ENCODE assay signal across 14 cellular contexts in genomic region chr13:110519506-110519905, GRCh38. TPM values are rescaled to one million over a fixed set of nuclear protein-coding genes. Genes with fewer than 3 reads are reported as not detected.
A peak's percentile ranks its signal among the peaks of the same experiment; 100 is the strongest.
DNase-seq lines count a peak whose midpoint lies in the region; ATAC-seq and TF ChIP-seq lines count a peak whose summit lies in the region.
"Had no signal": no experiment of that assay in that cellular context is flagged by ENCODE, and none has a peak within 500 bp of the region (broad histone marks: within the 10 kb centered on the region; RNA-seq: fewer than 3 reads in every experiment).

No MANE protein-coding gene starts in this region.

- BruUV-seq in Caco-2 (replicated peaks; lab: Mats Ljungman, UMichigan): no TSS peak

- ATAC-seq in GM21381 (IDR thresholded peaks at IDR 0.05; ENCODE audit: unreplicated experiment) (no peak), GM21717 (IDR thresholded peaks at IDR 0.05; ENCODE audit: unreplicated experiment) (no peak)

- CTCF ChIA-PET in Caco-2 (lab: Charles Lee): no interaction called here

- H3F3A ChIP-seq in neural progenitor cell (ENCODE audit: low read depth): no peaks in the 10 kb centered on the region

- no peak for DNase-seq in Caco-2
- DNase-seq in chondrocyte (ENCODE audit: low spot score): no peak
- no peak for DNase-seq in neural progenitor cell (ENCODE audit: low spot score)
- DNase-seq in tibial artery: peak in 1 of 2 donors; percentile 64
- DNase-seq in H7: no peak
- no peak for DNase-seq in stimulated activated CD4-positive, alpha-beta T cell treated with anti-CD3 and anti-CD28 coated beads, Interleukin-15, amount 100 ng/mL, for 24 hours
- DNase-seq: BE2C, DMS 273 treated with DMSO at 0.1 percent for 48 hours, KG1, NCI-H1048, NCI-H2107, PC-9 had no signal

- peaks cover 17% of the 10 kb centered on the region for H3K4me1 ChIP-seq in Caco-2
- H3K4me1 ChIP-seq in neural progenitor cell: no peaks in the 10 kb centered on the region
- peaks cover 14 to 75% (median 62%) of the 10 kb centered on the region in 4 donors for H3K4me1 ChIP-seq in tibial artery
- H3K4me1 ChIP-seq: BE2C had no signal

- H3K4me1 Mint-ChIP-seq in Caco-2 (ENCODE audit: low read depth, unreplicated experiment): peaks cover 12% of the 10 kb centered on the region
- H3K4me1 Mint-ChIP-seq in chondrocyte (ENCODE audit: low read depth): peaks cover 63% of the 10 kb centered on the region
- peaks cover 3% of the 10 kb centered on the region for H3K4me1 Mint-ChIP-seq in neural progenitor cell

- no peak overlapping the region for H2AFZ ChIP-seq in neural progenitor cell (replicated peaks)
- H2AFZ ChIP-seq: PC-9 had no signal

- H3K27ac Mint-ChIP-seq in Caco-2 (ENCODE audit: unreplicated experiment) (peak overlapping the region; percentile 39), chondrocyte (ENCODE audit: unreplicated experiment) (peak overlapping the region; percentile 32), neural progenitor cell (peak overlapping the region; percentile 14)

- no peaks in the 10 kb centered on the region for H3K79me2 ChIP-seq in neural progenitor cell (ENCODE audit: low read depth)

- TF ChIP-seq CTCF in Caco-2 (IDR thresholded peaks at IDR 0.05; ENCODE audit: insufficient read depth in 1 of 2, low read depth in 1 of 2, low read length in 1 of 2, severe bottlenecking in 1 of 2, unreplicated experiment in 1 of 2): no peak
- TF ChIP-seq CTCF in chondrocyte (IDR thresholded peaks at IDR 0.05): no peak
- no peak for TF ChIP-seq CTCF in neural progenitor cell (IDR thresholded peaks at IDR 0.05)
- TF ChIP-seq CTCF in tibial artery (IDR thresholded peaks at IDR 0.05): no peak

- no peaks in the 10 kb centered on the region for H4K20me1 ChIP-seq in neural progenitor cell (ENCODE audit: low read depth)

- H3K27me3 ChIP-seq in Caco-2 (replicated peaks; ENCODE audit: control insufficient read depth, insufficient read depth, low read length) (no peaks in the 10 kb centered on the region), neural progenitor cell (no peaks in the 10 kb centered on the region), tibial artery (no peaks in the 10 kb centered on the region), H7 (ENCODE audit: control insufficient read depth, insufficient read depth, low read length) (no peaks in the 10 kb centered on the region)

- no peak overlapping the region for H3K9ac ChIP-seq in neural progenitor cell

- no peak overlapping the region for H3K4me3 ChIP-seq in Caco-2 (ENCODE audit: low read depth, low read length)
- no peak overlapping the region for H3K4me3 ChIP-seq in neural progenitor cell
- H3K4me3 ChIP-seq in tibial artery: no peak overlapping the region
- no peak overlapping the region for H3K4me3 ChIP-seq in H7 (ENCODE audit: insufficient read depth, low read depth, low read length)
- H3K4me3 ChIP-seq: PC-9 had no signal

- POLR2A ChIA-PET in Caco-2 (lab: Charles Lee): no interaction called here

- peaks cover 31% of the 10 kb centered on the region for H3K36me3 Mint-ChIP-seq in Caco-2 (ENCODE audit: insufficient read depth, unreplicated experiment)
- H3K36me3 Mint-ChIP-seq in chondrocyte (ENCODE audit: low read depth): peaks cover 8% of the 10 kb centered on the region
- H3K36me3 Mint-ChIP-seq in neural progenitor cell: peaks cover 7% of the 10 kb centered on the region

- H3K4me3 Mint-ChIP-seq in Caco-2 (ENCODE audit: unreplicated experiment) (no peak overlapping the region), chondrocyte (ENCODE audit: unreplicated experiment) (no peak overlapping the region), neural progenitor cell (no peak overlapping the region)

- H3K27me3 Mint-ChIP-seq in Caco-2 (ENCODE audit: insufficient read depth, unreplicated experiment): no peaks in the 10 kb centered on the region
- H3K27me3 Mint-ChIP-seq in chondrocyte (ENCODE audit: low read depth): no peaks in the 10 kb centered on the region
- peaks cover 2% of the 10 kb centered on the region for H3K27me3 Mint-ChIP-seq in neural progenitor cell (ENCODE audit: insufficient read depth, low read depth)

- H3K4me2 ChIP-seq in neural progenitor cell: no peak overlapping the region
- H3K4me2 ChIP-seq: PC-9 had no signal

- H3K27ac ChIP-seq in neural progenitor cell (no peak overlapping the region), tibial artery (peak overlapping the region; percentile 83 to 90)
- H3K27ac ChIP-seq: PC-9 had no signal

- H3K36me3 ChIP-seq in Caco-2 (ENCODE audit: control insufficient read depth, insufficient read depth, low read length) (peaks cover 8% of the 10 kb centered on the region), neural progenitor cell (no peaks in the 10 kb centered on the region), tibial artery (peaks cover 0 to 11% (median 0%) of the 10 kb centered on the region in 3 donors), H7 (replicated peaks; ENCODE audit: control insufficient read depth, insufficient read depth, low read length) (peaks cover 2% of the 10 kb centered on the region; the same call in 1 of the 2 replicates)
- H3K36me3 ChIP-seq: BE2C had no signal

- intact Hi-C loops in Caco-2 (cut with micrococcal nuclease; ENCODE audit: unreplicated experiment) (no loop called here), tibial artery (cut with DNase I; ENCODE audit: low total_unique reads) (no loop called here)

- H3K9me3 Mint-ChIP-seq in Caco-2 (ENCODE audit: unreplicated experiment) (no peaks in the 10 kb centered on the region), chondrocyte (ENCODE audit: low read depth) (no peaks in the 10 kb centered on the region), neural progenitor cell (peaks cover 6% of the 10 kb centered on the region)

- no peaks in the 10 kb centered on the region for H3K9me3 ChIP-seq in Caco-2
- no peaks in the 10 kb centered on the region for H3K9me3 ChIP-seq in neural progenitor cell (ENCODE audit: low read depth)
- H3K9me3 ChIP-seq in tibial artery: no peaks in the 10 kb centered on the region
- H3K9me3 ChIP-seq: BE2C had no signal

RNA-seq across cellular contexts. Expression of gene RAB20, which starts 42.0 kb away (rescaled TPM):
- total RNA-seq in Caco-2 (2022) (37.9 and 40.1 TPM in 2 replicates), chondrocyte (3.6 to 7.8 TPM (median 6.3 TPM) in 3 replicates), neural progenitor cell (ENCODE audit: low replicate concordance) (0.58 and 2.4 TPM in 2 replicates)
- total RNA-seq in H7 (2014; rRNA removed; shearing (Covaris generic)): 12.1 and 20.8 TPM in 2 replicates
